ENCODE assay signal across 19 cellular contexts in genomic region chr15:41951571-41951970, GRCh38. TPM values are rescaled to one million over a fixed set of nuclear protein-coding genes. Genes with fewer than 3 reads are reported as not detected.
DNase-seq lines count a peak whose midpoint lies in the region; ATAC-seq, FAIRE-seq and TF ChIP-seq lines count a peak whose summit lies in the region.
"Had no signal": no experiment of that assay in that cellular context is flagged by ENCODE, and none has a peak within 500 bp of the region (broad histone marks: within the 10 kb centered on the region; RNA-seq: fewer than 3 reads in every experiment).

No MANE protein-coding gene starts in this region.

- intact Hi-C loops in CD14-positive monocyte (cut with micrococcal nuclease) = no loop called here
- intact Hi-C loops in esophagus muscularis mucosa (cut with DNase I) = no loop called here

- H3K27ac Mint-ChIP-seq in CD14-positive monocyte (peak overlapping the region in 5 of 7 donors; percentile 28 to 90 (median 60)), T-helper 17 cell (peak overlapping the region; percentile 27)
- H3K27ac Mint-ChIP-seq: B cell, HFFc6 had no signal

- 76% methylated on average over 2 of the region's 2 CpGs for WGBS in esophagus muscularis mucosa

- no peak for TF ChIP-seq POLR2A in esophagus muscularis mucosa (IDR thresholded peaks at IDR 0.05; ENCODE audit: low read depth)
- TF ChIP-seq POLR2A in H54 (IDR thresholded peaks at IDR 0.05; ENCODE audit: low read depth, low read length) = no peak

- H3K4me1 Mint-ChIP-seq in CD14-positive monocyte (peaks cover 18% of the 10 kb centered on the region), T-helper 17 cell (peaks cover 10% of the 10 kb centered on the region)
- H3K4me1 Mint-ChIP-seq: B cell had no signal

- no peak overlapping the region for H3K9ac ChIP-seq in subcutaneous abdominal adipose tissue (ENCODE audit: low read length in 5 of 5)

- no peak for FAIRE-seq in H54 (lab: Jason Lieb, UNC)

- TF ChIP-seq CTCF in CD14-positive monocyte (IDR thresholded peaks at IDR 0.05) (no peak), esophagus muscularis mucosa (IDR thresholded peaks at IDR 0.05) (no peak)

- ATAC-seq in T-helper 17 cell (no peak), HG03095 (IDR thresholded peaks at IDR 0.05; ENCODE audit: unreplicated experiment) (no peak)

- H3K27me3 ChIP-seq in esophagus muscularis mucosa = no peaks in the 10 kb centered on the region
- no peaks in the 10 kb centered on the region for H3K27me3 ChIP-seq in subcutaneous abdominal adipose tissue (ENCODE audit: control insufficient read depth in 5 of 5, insufficient read depth in 4 of 5, low read length in 5 of 5)
- H3K27me3 ChIP-seq: Peyer's patch had no signal

- TF ChIP-seq EP300 in esophagus muscularis mucosa (IDR thresholded peaks at IDR 0.05) = no peak

- H3K9me3 Mint-ChIP-seq in CD14-positive monocyte = no peaks in the 10 kb centered on the region
- H3K9me3 Mint-ChIP-seq: CD8-positive, alpha-beta memory T cell; HFFc6 had no signal

- no peak for DNase-seq in CD14-positive monocyte (ENCODE audit: low spot score)
- no peak for DNase-seq in T-helper 17 cell
- no peak for DNase-seq in esophagus muscularis mucosa (ENCODE audit: extremely low spot score)
- DNase-seq in NK-92 (lab: John Stamatoyannopoulos, UW; ENCODE audit: unreplicated experiment) = no peak
- no peak for DNase-seq in H54 (ENCODE audit: insufficient read length, low spot score)
- DNase-seq: CD8-positive, alpha-beta memory T cell; DMS 273 treated with DMSO at 0.1 percent for 48 hours; GOT3; HFFc6; Karpas-422; NCI-H1417; NCI-H2029; NCI-H510A; NCI-H82; Peyer's patch; SIG-M5 had no signal

- H3K4me3 ChIP-seq in esophagus muscularis mucosa (no peak overlapping the region), subcutaneous abdominal adipose tissue (ENCODE audit: low read depth in 1 of 5, low read length in 5 of 5) (no peak overlapping the region)
- H3K4me3 ChIP-seq: Peyer's patch had no signal

- H3K27ac ChIP-seq in esophagus muscularis mucosa (replicated peaks in 1 of 4) (peak overlapping the region in 3 of 4 donors; percentile 24 to 41 (median 31)), subcutaneous abdominal adipose tissue (ENCODE audit: low read depth, low read length) (peak overlapping the region; percentile 95)

- H3K4me1 ChIP-seq in esophagus muscularis mucosa (peaks cover 45 to 59% (median 54%) of the 10 kb centered on the region in 4 donors), subcutaneous abdominal adipose tissue (ENCODE audit: control insufficient read depth in 5 of 5, insufficient read depth in 5 of 5, low read length in 5 of 5) (peaks cover 28 to 83% (median 68%) of the 10 kb centered on the region in 5 donors)

- H3K27me3 Mint-ChIP-seq in CD14-positive monocyte (ENCODE audit: low read depth in 3 of 3) (no peaks in the 10 kb centered on the region), T-helper 17 cell (no peaks in the 10 kb centered on the region)
- H3K27me3 Mint-ChIP-seq: B cell; CD8-positive, alpha-beta memory T cell had no signal

- H3K4me3 Mint-ChIP-seq in CD14-positive monocyte (no peak overlapping the region), T-helper 17 cell (no peak overlapping the region)
- H3K4me3 Mint-ChIP-seq: B cell; CD8-positive, alpha-beta memory T cell; HFFc6 had no signal

- H3K36me3 ChIP-seq in esophagus muscularis mucosa = peaks cover 0 to 33% (median 21%) of the 10 kb centered on the region in 4 donors
- peaks cover 0 to 22% (median 17%) of the 10 kb centered on the region in 5 donors for H3K36me3 ChIP-seq in subcutaneous abdominal adipose tissue (ENCODE audit: control insufficient read depth in 5 of 5, insufficient read depth in 5 of 5, low read length in 5 of 5)

- H3K36me3 Mint-ChIP-seq in CD14-positive monocyte (peaks cover 59 to 71% of the 10 kb centered on the region in 2 donors), T-helper 17 cell (ENCODE audit: low read depth) (peaks cover 5% of the 10 kb centered on the region)

- no peaks in the 10 kb centered on the region for H3K9me3 ChIP-seq in T-helper 17 cell (ENCODE audit: control insufficient read depth, low read length, poor library complexity, severe bottlenecking)
- H3K9me3 ChIP-seq in esophagus muscularis mucosa = no peaks in the 10 kb centered on the region
- no peaks in the 10 kb centered on the region for H3K9me3 ChIP-seq in subcutaneous abdominal adipose tissue (ENCODE audit: control insufficient read depth in 5 of 5, low read length in 5 of 5)
- H3K9me3 ChIP-seq: Peyer's patch had no signal

RNA-seq across cellular contexts. Expression of gene EHD4, which starts 20.8 kb away (rescaled TPM):
- polyA plus RNA-seq in CD14-positive monocyte = 10 to 100 TPM; 14.2 to 16.0 TPM
- total RNA-seq in T-helper 17 cell (10 to 100 TPM; 57.6 to 79.9 TPM), esophagus muscularis mucosa (10 to 100 TPM in 3 of 4 donors, 1 to 10 TPM in 1; 10.0 to 24.7 (median 21.7) TPM)

RNA-seq across cellular contexts. Expression of gene SPTBN5, which starts 57.7 kb away (rescaled TPM):
- not detected for polyA plus RNA-seq in CD14-positive monocyte
- total RNA-seq in T-helper 17 cell (1 to 10 TPM; 1.9 to 2.2 TPM), esophagus muscularis mucosa (1 to 10 TPM in 2 of 4 donors, under 1 TPM in 2; 0.17 to 1.2 (median 0.68) TPM)
- polyA plus RNA-seq: CD8-positive, alpha-beta memory T cell had no signal
